Comparison of ENCODE assay signal across 35 cellular contexts in the genomic region with DNA sequence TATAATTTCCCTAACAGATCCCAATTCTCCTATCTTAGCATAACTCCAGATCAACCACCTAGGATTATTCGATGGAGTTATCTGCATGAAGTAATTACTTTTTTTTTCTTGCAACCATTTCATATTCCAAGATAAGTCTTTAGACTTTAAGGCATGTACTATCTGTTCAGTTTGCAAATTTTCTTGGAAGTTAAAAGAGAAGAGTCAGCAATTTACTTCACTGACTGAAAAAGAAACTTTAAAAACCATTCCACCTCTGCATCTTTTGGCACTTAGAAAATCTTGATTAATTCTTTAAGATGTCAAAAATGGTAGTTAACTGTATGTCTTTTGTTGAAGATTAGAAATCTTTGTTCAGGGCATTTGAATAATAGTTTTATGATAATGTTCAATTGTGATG.
"Had no signal": no experiment of that assay in that cellular context is flagged by ENCODE, and none has a peak within 500 bp of the region (broad histone marks: within the 10 kb centered on the region; RNA-seq: fewer than 3 reads in every experiment).

No MANE protein-coding gene starts in this region.

- H3K27me3 ChIP-seq: MG63 had no signal

- H3K4me3 ChIP-seq: MG63 had no signal

- H3K36me3 ChIP-seq: MG63 had no signal

- H3K9me3 ChIP-seq: MG63 had no signal

- DNase-seq: MG63, MM.1S, MV-4-11, NCI-H1048, NCI-H1092, NCI-H1092 treated with DMSO at 0.1 percent for 48 hours, NCI-H1105, NCI-H1105 treated with DMSO at 0.1 percent for 48 hours, NCI-H1417, NCI-H1417 treated with DMSO at 0.1 percent for 48 hours, NCI-H1436, NCI-H1436 treated with DMSO at 0.1 percent for 48 hours, NCI-H146, NCI-H1694, NCI-H1694 treated with DMSO at 0.1 percent for 48 hours, NCI-H187, NCI-H187 treated with DMSO at 0.1 percent for 48 hours, NCI-H1930, NCI-H2029, NCI-H2029 treated with DMSO at 0.1 percent for 48 hours, NCI-H2081, NCI-H2081 treated with DMSO at 0.1 percent for 48 hours, NCI-H2107, NCI-H2171, NCI-H2171 treated with DMSO at 0.1 percent for 48 hours, NCI-H2227 treated with DMSO at 0.1 percent for 48 hours, NCI-H226, NCI-H345, NCI-H446, NCI-H446 treated with DMSO at 0.1 percent for 48 hours, NCI-H510A, NCI-H510A treated with DMSO at 0.1 percent for 48 hours, NCI-H524, NCI-H524 treated with DMSO at 0.1 percent for 48 hours, NCI-H526 had no signal
